Comparison of ENCODE assay signal across 8 cellular contexts in the genomic region with DNA sequence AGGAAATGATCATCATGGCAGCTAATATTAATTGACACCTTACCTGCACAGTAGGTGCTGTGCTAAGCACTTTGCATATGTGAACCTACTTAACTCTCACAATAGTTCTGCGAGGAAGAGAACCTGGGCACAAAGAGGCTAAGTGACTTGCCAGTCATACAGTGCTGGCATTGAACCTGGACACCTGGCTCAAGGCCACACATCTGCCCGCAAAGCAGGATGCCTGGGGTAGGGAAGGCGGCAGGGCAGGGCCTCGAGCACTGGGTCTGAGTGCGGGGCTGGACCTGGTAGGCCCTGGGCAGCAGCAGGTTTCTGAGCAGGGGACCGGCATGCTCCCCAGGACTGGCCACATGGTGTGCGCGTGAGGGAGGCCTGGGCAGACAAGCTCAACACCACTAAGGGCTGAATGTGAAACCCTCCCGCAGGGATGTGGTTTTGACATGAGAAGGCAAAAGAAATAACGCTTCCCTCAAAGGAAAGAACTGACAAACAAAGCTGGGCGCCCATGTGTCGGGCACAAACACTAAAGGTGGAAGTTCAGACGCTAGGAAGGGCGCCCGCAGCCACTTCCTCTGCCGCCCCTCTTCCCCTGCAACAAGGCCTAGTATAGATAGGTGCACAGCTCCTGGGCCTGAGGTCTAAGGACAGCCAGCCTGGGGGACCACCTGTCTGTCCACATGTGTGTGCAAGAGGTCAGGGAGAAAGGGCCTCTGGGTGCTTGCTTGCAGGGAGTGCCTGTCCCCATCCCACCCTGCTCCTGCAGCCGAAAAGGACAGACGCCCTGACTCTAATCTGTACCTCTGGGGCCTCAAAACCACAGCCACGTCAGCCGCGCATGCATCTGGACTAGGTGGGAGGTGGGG.
A peak's percentile ranks its signal among the peaks of the same experiment; 100 is the strongest.
DNase-seq lines count a peak whose midpoint lies in the region; ATAC-seq and FAIRE-seq lines count a peak whose summit lies in the region.

No MANE protein-coding gene starts in this region.

- H3K4me3 ChIP-seq in naive thymus-derived CD4-positive, alpha-beta T cell (ENCODE audit: low read length) = peak overlapping the region; percentile 18

- H3K27me3 Mint-ChIP-seq in naive thymus-derived CD4-positive, alpha-beta T cell = no peaks in the 10 kb centered on the region

- peaks cover 0 to 15% (median 0%) of the 10 kb centered on the region in 5 donors for H3K36me3 Mint-ChIP-seq in naive thymus-derived CD4-positive, alpha-beta T cell

- CTCF ChIA-PET in naive thymus-derived CD4-positive, alpha-beta T cell (lab: Charles Lee) = interaction anchor here (0.6 to 13.3 kb wide), 14 partner anchors 10 to 197 kb away, joined by 3 to 203 read pairs (median 4); partner anchors contain the start of gene ZFP36L2

- no peaks in the 10 kb centered on the region for H3K36me3 ChIP-seq in naive thymus-derived CD4-positive, alpha-beta T cell (ENCODE audit: control insufficient read depth in 2 of 3, insufficient read depth in 3 of 3, low read length in 3 of 3)

- H3K27me3 ChIP-seq in naive thymus-derived CD4-positive, alpha-beta T cell (ENCODE audit: control insufficient read depth in 2 of 2, insufficient read depth in 2 of 2, low read length in 2 of 2) = no peaks in the 10 kb centered on the region

- H3K27ac Mint-ChIP-seq in naive thymus-derived CD4-positive, alpha-beta T cell = peak overlapping the region; percentile 88 to 100 (median 98)

- H3K9me3 Mint-ChIP-seq in naive thymus-derived CD4-positive, alpha-beta T cell = peaks cover 0 to 3% (median 0%) of the 10 kb centered on the region in 11 donors

- ATAC-seq in naive thymus-derived CD4-positive, alpha-beta T cell = peak; percentile 66

- peak overlapping the region; percentile 58 to 85 (median 76) for H3K4me3 Mint-ChIP-seq in naive thymus-derived CD4-positive, alpha-beta T cell

- peak; percentile 80 for FAIRE-seq in GM18507 (lab: Jason Lieb, UNC)

- POLR2A ChIA-PET in naive thymus-derived CD4-positive, alpha-beta T cell (lab: Charles Lee) = interaction anchor here (0.6 to 37.0 kb wide), 18 partner anchors 8 to 324 kb away, joined by 3 to 1771 read pairs (median 4); partner anchors contain the start of gene ZFP36L2

- intact Hi-C loops in naive thymus-derived CD4-positive, alpha-beta T cell (cut with micrococcal nuclease) = loop anchor here (1.0 to 10.0 kb wide), 9 partner anchors 40 to 1231 kb away; partner anchors contain the start of genes CAMKMT (in 1 of the 2), PREPL (in 1 of the 2), THADA (in 1 of the 2) and ZFP36L2 (in 1 of the 2)

- peaks cover 95 to 96% of the 10 kb centered on the region in 2 donors for H3K4me1 ChIP-seq in naive thymus-derived CD4-positive, alpha-beta T cell (ENCODE audit: control insufficient read depth in 2 of 2, insufficient read depth in 2 of 2, low read length in 2 of 2)

- peaks cover 74 to 97% (median 90%) of the 10 kb centered on the region in 7 donors for H3K4me1 Mint-ChIP-seq in naive thymus-derived CD4-positive, alpha-beta T cell

- DNase-seq in GM18507 (ENCODE audit: extremely low spot score, insufficient read length, low read depth) (no peak), SKM-1 treated with dmso at 0.1 percent for 144 hours (lab: John Stamatoyannopoulos, UW; ENCODE audit: unreplicated experiment) (peak; percentile 91), cerebellar nuclear complex (lab: John Stamatoyannopoulos, UW) (no peak), NCI-H1694 (lab: John Stamatoyannopoulos, UW) (no peak), NCI-H2227 (lab: John Stamatoyannopoulos, UW; ENCODE audit: unreplicated experiment) (no peak), EL (no peak)
- DNase-seq in activated naive CD4-positive, alpha-beta T cell treated with Interleukin-2 at 50 U/mL for 16 hours = peak; percentile 70
- DNase-seq in naive thymus-derived CD4-positive, alpha-beta T cell = peak; percentile 60 to 95 (median 93)

- no peaks in the 10 kb centered on the region for H3K9me3 ChIP-seq in naive thymus-derived CD4-positive, alpha-beta T cell (ENCODE audit: control insufficient read depth in 2 of 3, low read length in 3 of 3)

- peak overlapping the region; percentile 96 for H3K27ac ChIP-seq in naive thymus-derived CD4-positive, alpha-beta T cell (ENCODE audit: low read depth, low read length)

Comparison
In these comparisons a context has a peak if more than half of its experiments do, and no peak if none do; other contexts are left out.
1. DNase-seq: peak in SKM-1 treated with dmso at 0.1 percent for 144 hours (single experiment), activated naive CD4-positive, alpha-beta T cell treated with Interleukin-2 at 50 U/mL for 16 hours (single experiment) and naive thymus-derived CD4-positive, alpha-beta T cell (9 of 9); none in GM18507 (single experiment), cerebellar nuclear complex (0 of 2), NCI-H1694 (single experiment), NCI-H2227 (single experiment) and EL (single experiment).